21 cellular contexts compared by ENCODE assay signal in genomic region chr4:88255111-88255510, GRCh38.
"Had no signal": no experiment of that assay in that cellular context is flagged by ENCODE, and none has a peak within 500 bp of the region (broad histone marks: within the 10 kb centered on the region; RNA-seq: fewer than 3 reads in every experiment).

No MANE protein-coding gene starts in this region.

- DNase-seq: colonic mucosa; cortex of kidney; effector CD8-positive, alpha-beta T cell; effector memory CD8-positive, alpha-beta T cell; endodermal cell; erythroblast; esophagus squamous epithelium; foreskin fibroblast; foreskin melanocyte; gastrocnemius medialis; glutamatergic neuron; head of caudate nucleus; heart right ventricle; hippocampal formation; left cardiac atrium; left lung; left ventricle myocardium superior; lower lobe of right lung; mesenchymal stem cell; mucosa of descending colon; naive B cell had no signal
